8 cellular contexts compared by ENCODE assay signal in the genomic region with DNA sequence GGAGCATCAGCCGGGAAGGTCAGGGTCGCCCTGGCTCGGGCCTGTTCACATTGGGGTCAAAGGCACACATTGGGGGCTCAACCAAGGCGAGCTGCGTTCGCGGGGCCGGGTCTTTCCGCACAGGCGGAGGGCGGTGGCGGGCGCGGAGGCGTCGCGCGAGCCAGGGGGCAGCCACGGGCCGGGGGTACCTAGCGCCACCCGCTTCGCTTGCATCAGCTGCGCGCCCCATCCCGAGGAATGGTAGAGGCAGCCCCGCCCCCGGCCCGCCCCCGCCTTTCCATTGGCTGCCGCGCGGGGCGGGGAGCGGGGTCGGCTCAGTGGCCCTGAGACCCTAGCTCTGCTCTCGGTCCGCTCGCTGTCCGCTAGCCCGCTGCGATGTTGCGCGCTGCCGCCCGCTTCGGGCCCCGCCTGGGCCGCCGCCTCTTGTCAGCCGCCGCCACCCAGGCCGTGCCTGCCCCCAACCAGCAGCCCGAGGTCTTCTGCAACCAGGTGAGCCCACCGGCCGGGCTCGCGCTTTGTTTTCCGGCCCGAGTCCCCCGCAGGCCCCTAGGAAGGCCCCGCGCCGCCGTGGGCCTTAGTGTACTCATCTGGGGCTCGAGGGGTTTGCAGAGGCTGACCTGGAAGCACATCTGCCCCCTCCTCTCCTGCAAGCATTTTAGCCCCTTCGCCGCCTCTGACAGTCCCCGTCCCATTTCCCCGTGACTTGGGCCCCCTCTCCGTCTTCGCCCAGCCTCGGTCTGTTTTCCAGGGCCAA. TPM values are rescaled to one million over a fixed set of nuclear protein-coding genes. Genes with fewer than 3 reads are reported as not detected.
DNase-seq lines count a peak whose midpoint lies in the region; ATAC-seq and TF ChIP-seq lines count a peak whose summit lies in the region.

Gene ALDH2, plus strand, starts transcription at position 326 of the 754 bp plus-strand sequence. Its CDS starts 50 bp downstream, at position 376.

- 0 to 1% (median 1%) methylated on average over 70 to 73 of the region's 73 CpGs for WGBS in adipose tissue, 3 donors
- 0 to 3% (median 1%) methylated on average over 55 to 73 of the region's 73 CpGs for WGBS in ovary, 3 donors

- H3K4me1 ChIP-seq in OCI-LY1 (ENCODE audit: insufficient read depth, low read length, severe bottlenecking), result peaks cover 18% of the 10 kb centered on the region
- H3K4me1 ChIP-seq in ovary (ENCODE audit: insufficient read depth), result peaks cover 13% of the 10 kb centered on the region

- H2AFZ ChIP-seq in OCI-LY1 (ENCODE audit: low read length), result no peak within 1 kb of the TSS

- no peaks in the 10 kb centered on the region for H3K36me3 ChIP-seq in OCI-LY1 (ENCODE audit: insufficient read depth, low read length)
- H3K36me3 ChIP-seq in ovary, result no peaks in the 10 kb centered on the region

- peak; percentile 84 for TF ChIP-seq POLR2A in ovary (IDR thresholded peaks at IDR 0.05)

- no peaks in the 10 kb centered on the region for H3K9me2 ChIP-seq in OCI-LY1 (ENCODE audit: low read depth, low read length)

- no peak for ATAC-seq in HG03521 (IDR thresholded peaks at IDR 0.05; ENCODE audit: unreplicated experiment)

- DNase-seq in DMS53 treated with DMSO at 0.1 percent for 48 hours (lab: John Stamatoyannopoulos, UW; ENCODE audit: unreplicated experiment) (peak; percentile 71), HFF-Myc (ENCODE audit: extremely low read depth, low read depth) (no peak), cardiac septum (ENCODE audit: low spot score) (peak; percentile 86), ovary (peak; percentile 80 to 89 (median 86)), DMS114 treated with DMSO at 0.1 percent for 48 hours (lab: John Stamatoyannopoulos, UW; ENCODE audit: unreplicated experiment) (no peak)

- peak within 1 kb of the TSS; percentile 29; the same call in 1 of the 2 replicates for H3K9ac ChIP-seq in OCI-LY1 (ENCODE audit: low read length)

- no peak for TF ChIP-seq EP300 in ovary (IDR thresholded peaks at IDR 0.05)

- no peaks in the 10 kb centered on the region for H3K79me2 ChIP-seq in OCI-LY1 (ENCODE audit: insufficient read depth, low read length)

- TF ChIP-seq CTCF in HFF-Myc (IDR thresholded peaks at IDR 0.05; ENCODE audit: low read depth, low read length, missing control alignments) (no peak), OCI-LY1 (IDR thresholded peaks at IDR 0.05; ENCODE audit: low read length) (no peak), ovary (IDR thresholded peaks at IDR 0.05) (peak in 2 of 3 donors; percentile 13 to 25)

- H3K27me3 ChIP-seq in OCI-LY1 (ENCODE audit: insufficient read depth, low read length) (no peaks in the 10 kb centered on the region), ovary (no peaks in the 10 kb centered on the region)

- peak within 1 kb of the TSS; percentile 89 for H3K4me2 ChIP-seq in OCI-LY1 (ENCODE audit: low read length)

- H3K27ac ChIP-seq in OCI-LY1 (ENCODE audit: low read depth, low read length, poor library complexity, severe bottlenecking) (no peak within 1 kb of the TSS), adipose tissue (ENCODE audit: low read depth, low read length) (no peak within 1 kb of the TSS), ovary (peak within 1 kb of the TSS; percentile 68 to 85)

- 0 out of 2 replicates have a peak, but pooled peaks cover 3% of the 10 kb centered on the region for H3F3A ChIP-seq in OCI-LY1 (ENCODE audit: insufficient read depth, low read length)

- peak within 1 kb of the TSS; percentile 52 for H3K4me3 ChIP-seq in HFF-Myc (replicated peaks; ENCODE audit: low read depth, low read length)
- H3K4me3 ChIP-seq in OCI-LY1 (ENCODE audit: low read depth, low read length, poor library complexity, severe bottlenecking), result peak within 1 kb of the TSS; percentile 61
- peak within 1 kb of the TSS; percentile 54 for H3K4me3 ChIP-seq in ovary

- intact Hi-C loops in cardiac septum (cut with DNase I) (no loop called here), ovary (cut with DNase I) (no loop called here)

- no peaks in the 10 kb centered on the region for H4K20me1 ChIP-seq in OCI-LY1 (ENCODE audit: insufficient read depth, low read length)

- no peaks in the 10 kb centered on the region for H3K9me3 ChIP-seq in OCI-LY1 (ENCODE audit: low read length)
- no peaks in the 10 kb centered on the region for H3K9me3 ChIP-seq in ovary

RNA-seq across cellular contexts. Expression of gene ALDH2, which starts in this region (rescaled TPM):
- 100 to 1,000 TPM in 2 of 3 donors, 10 to 100 TPM in 1; 69.4 to 600 (median 203) TPM for polyA plus RNA-seq in adipose tissue
- 168 TPM for total RNA-seq in cardiac septum
- total RNA-seq in ovary, result 100 to 1,000 TPM in 5 of 7 donors, 10 to 100 TPM in 2; 46.7 to 154 (median 120) TPM
- polyA plus RNA-seq in ovary, result 100 to 1,000 TPM in 1 of 2 donors, 10 to 100 TPM in 1; 59.2 to 115 TPM

Comparison
In these comparisons a context has a peak if more than half of its experiments do, and no peak if none do; other contexts are left out.
1. DNase-seq: peak in DMS53 treated with DMSO at 0.1 percent for 48 hours (single experiment), cardiac septum (single experiment) and ovary (5 of 5); none in HFF-Myc (single experiment) and DMS114 treated with DMSO at 0.1 percent for 48 hours (single experiment).
2. CTCF ChIP-seq: peak in ovary (2 of 3); none in HFF-Myc (single experiment) and OCI-LY1 (single experiment).
3. H3K27ac ChIP-seq: peak in ovary (2 of 2); none in OCI-LY1 (single experiment) and adipose tissue (single experiment).
4. Peak in every context shown above with its lines, with median percentiles within 50 percentile points of each other: H3K4me3 ChIP-seq.